9 cellular contexts compared by ENCODE assay signal in genomic region chr1:161763522-161764098, GRCh38. TPM values are rescaled to one million over a fixed set of nuclear protein-coding genes. Genes with fewer than 3 reads are reported as not detected.
DNase-seq lines count a peak whose midpoint lies in the region; ATAC-seq, FAIRE-seq and TF ChIP-seq lines count a peak whose summit lies in the region.
"Had no signal": no experiment of that assay in that cellular context is flagged by ENCODE, and none has a peak within 500 bp of the region (broad histone marks: within the 10 kb centered on the region; RNA-seq: fewer than 3 reads in every experiment).

No MANE protein-coding gene starts in this region.

- no peak overlapping the region for H3K9ac ChIP-seq in smooth muscle cell (ENCODE audit: low read depth)

- peaks cover 26% of the 10 kb centered on the region for H3K79me2 ChIP-seq in smooth muscle cell (ENCODE audit: low read depth)

- H3F3A ChIP-seq in smooth muscle cell (ENCODE audit: low read depth) = peaks cover 6% of the 10 kb centered on the region

- H3K27ac ChIP-seq in smooth muscle cell (ENCODE audit: low read depth) (no peak overlapping the region), substantia nigra (ENCODE audit: low read depth, low read length, poor library complexity, severe bottlenecking) (no peak overlapping the region)

- peak; percentile 77 for FAIRE-seq in D721Med (lab: Jason Lieb, UNC)
- peak; percentile 72 for FAIRE-seq in TTC549 (lab: Jason Lieb, UNC)

- DNase-seq in D721Med (ENCODE audit: insufficient read length, low spot score) = no peak
- peak; percentile 34 for DNase-seq in effector CD8-positive, alpha-beta T cell (lab: John Stamatoyannopoulos, UW)
- DNase-seq in smooth muscle cell (lab: John Stamatoyannopoulos, UW; ENCODE audit: unreplicated experiment) = no peak
- DNase-seq in substantia nigra (lab: John Stamatoyannopoulos, UW) = no peak
- no peak for DNase-seq in mucosa of gallbladder (ENCODE audit: low spot score)

- H3K27me3 ChIP-seq in smooth muscle cell (ENCODE audit: low read depth) = no peaks in the 10 kb centered on the region

- TF ChIP-seq CTCF in D721Med (IDR thresholded peaks at IDR 0.05; ENCODE audit: insufficient read depth, missing control alignments) = peak; percentile 57
- TF ChIP-seq CTCF in smooth muscle cell (IDR thresholded peaks at IDR 0.05; ENCODE audit: borderline replicate concordance, insufficient read depth, poor library complexity, severe bottlenecking) = peak; percentile 47

- no peak overlapping the region for H3K4me3 ChIP-seq in smooth muscle cell

- no peak overlapping the region for H3K4me2 ChIP-seq in smooth muscle cell

- peaks cover 9% of the 10 kb centered on the region for H3K4me1 ChIP-seq in smooth muscle cell (ENCODE audit: low read depth)

- ATAC-seq in HG02759 (IDR thresholded peaks at IDR 0.05; ENCODE audit: unreplicated experiment) (peak; percentile 31), HG02642 (IDR thresholded peaks at IDR 0.05; ENCODE audit: poor library complexity, unreplicated experiment) (no peak)

- no peak overlapping the region for H2AFZ ChIP-seq in smooth muscle cell (ENCODE audit: low read depth)

- H3K36me3 ChIP-seq in smooth muscle cell (ENCODE audit: low read depth) = peaks cover 2% of the 10 kb centered on the region

- H4K20me1 ChIP-seq in smooth muscle cell (ENCODE audit: low read depth) = no peaks in the 10 kb centered on the region

- 69% methylated on average over 7 of the region's 7 CpGs for WGBS in smooth muscle cell (ENCODE audit: low lambda C conversion rate)

- H3K9me3 ChIP-seq in smooth muscle cell (replicated peaks; ENCODE audit: low read depth) = no peaks in the 10 kb centered on the region

RNA-seq across cellular contexts. Expression of gene ATF6, which starts 2.5 kb away (rescaled TPM):
- total RNA-seq in smooth muscle cell = 22.9 and 25.5 TPM in 2 replicates
- 7.8 and 9.3 TPM in 2 replicates for polyA plus RNA-seq in smooth muscle cell
- 23.6 TPM for total RNA-seq in mucosa of gallbladder

RNA-seq across cellular contexts. Expression of gene DUSP12, which starts 14.0 kb away (rescaled TPM):
- total RNA-seq in smooth muscle cell (39.3 and 45.7 TPM in 2 replicates), mucosa of gallbladder (15.4 TPM)
- 39.2 and 41.8 TPM in 2 replicates for polyA plus RNA-seq in smooth muscle cell

RNA-seq across cellular contexts. Expression of gene FCRLB, which starts 42.3 kb away (rescaled TPM):
- 0.31 and 0.99 TPM in 2 replicates for total RNA-seq in smooth muscle cell
- 0.12 and 0.50 TPM in 2 replicates for polyA plus RNA-seq in smooth muscle cell
- total RNA-seq in mucosa of gallbladder = 0.23 TPM

RNA-seq across cellular contexts. Expression of gene FCRLA, which starts 56.6 kb away (rescaled TPM):
- 0.40 TPM in 1 of 2 replicates, not detected in the other for total RNA-seq in smooth muscle cell
- 0.35 TPM in 1 of 2 replicates, not detected in the other for polyA plus RNA-seq in smooth muscle cell
- 0.26 TPM for total RNA-seq in mucosa of gallbladder
- total RNA-seq: pulmonary artery endothelial cell had no signal
